In genomic region chr3:25527796-25528195, GRCh38 we compare ENCODE assay signal across 24 cellular contexts.
DNase-seq lines count a peak whose midpoint lies in the region; ATAC-seq and TF ChIP-seq lines count a peak whose summit lies in the region.
"Had no signal": no experiment of that assay in that cellular context is flagged by ENCODE, and none has a peak within 500 bp of the region (broad histone marks: within the 10 kb centered on the region; RNA-seq: fewer than 3 reads in every experiment).

No MANE protein-coding gene starts in this region.

- no peak for ATAC-seq in HG03108 (IDR thresholded peaks at IDR 0.05; ENCODE audit: unreplicated experiment)
- ATAC-seq: CD8-positive, alpha-beta T cell; naive thymus-derived CD8-positive, alpha-beta T cell; stimulated activated naive B cell treated with anti-CD40 and anti-IgM and Interleukin-4, amounts not matched to agents 10 μg/mL and 1 μg/mL and 100 μg/mL, for 72 hours had no signal

- H3K4me3 Mint-ChIP-seq in endodermal cell: no peak overlapping the region
- H3K4me3 Mint-ChIP-seq in mesothelial cell of epicardium: no peak overlapping the region
- H3K4me3 Mint-ChIP-seq in endothelial cell (ENCODE audit: unreplicated experiment): no peak overlapping the region
- H3K4me3 Mint-ChIP-seq in activated T-cell treated with anti-CD3 and anti-CD28 coated beads, Interleukin-2, amount 50 U/mL, for 24 hours: no peak overlapping the region
- H3K4me3 Mint-ChIP-seq: CD8-positive, alpha-beta T cell; dendritic cell treated with granulocyte-macrophage colony-stimulating factor and Interleukin-4, amounts not matched to agents 40 ng/mL and 50 ng/mL, for 4 days; naive thymus-derived CD8-positive, alpha-beta T cell; stimulated activated naive B cell treated with anti-CD40 and anti-IgM and Interleukin-4, amounts not matched to agents 10 μg/mL and 1 μg/mL and 100 μg/mL, for 72 hours had no signal

- peaks cover 40% of the 10 kb centered on the region for H3K36me3 ChIP-seq in endodermal cell (ENCODE audit: control insufficient read depth, insufficient read depth, low read length)

- no peaks in the 10 kb centered on the region for H3K27me3 Mint-ChIP-seq in endodermal cell (ENCODE audit: insufficient read depth)
- H3K27me3 Mint-ChIP-seq in mesothelial cell of epicardium (ENCODE audit: low read depth): no peaks in the 10 kb centered on the region
- peaks cover 2% of the 10 kb centered on the region for H3K27me3 Mint-ChIP-seq in endothelial cell (ENCODE audit: unreplicated experiment)
- peaks cover 4% of the 10 kb centered on the region for H3K27me3 Mint-ChIP-seq in activated T-cell treated with anti-CD3 and anti-CD28 coated beads, Interleukin-2, amount 50 U/mL, for 24 hours
- H3K27me3 Mint-ChIP-seq: dendritic cell treated with granulocyte-macrophage colony-stimulating factor and Interleukin-4, amounts not matched to agents 40 ng/mL and 50 ng/mL, for 4 days had no signal

- H3K9ac ChIP-seq in endodermal cell (ENCODE audit: extremely low read depth, low read length, poor library complexity, severe bottlenecking): no peak overlapping the region

- H3K4me3 ChIP-seq in endodermal cell (ENCODE audit: low read length): no peak overlapping the region
- H3K4me3 ChIP-seq: lung, PC-9, SK-N-MC had no signal

- TF ChIP-seq CTCF in endodermal cell (conservative IDR thresholded peaks at IDR 0.05): no peak
- no peak for TF ChIP-seq CTCF in mesothelial cell of epicardium (IDR thresholded peaks at IDR 0.05; ENCODE audit: unreplicated experiment)
- TF ChIP-seq CTCF in endothelial cell (IDR thresholded peaks at IDR 0.05; ENCODE audit: unreplicated experiment): no peak

- H3K27me3 ChIP-seq in endodermal cell (ENCODE audit: control insufficient read depth, insufficient read depth, low read length, poor library complexity, severe bottlenecking): no peaks in the 10 kb centered on the region

- WGBS in endodermal cell (ENCODE audit: insufficient coverage in 1 of 2, insufficient read length in 1 of 2), 2 experiments: 76 to 77% methylated on average over 3 to 4 of the region's 4 CpGs

- H3K4me1 Mint-ChIP-seq in endodermal cell: peaks cover 29% of the 10 kb centered on the region
- H3K4me1 Mint-ChIP-seq in mesothelial cell of epicardium: peaks cover 38% of the 10 kb centered on the region
- H3K4me1 Mint-ChIP-seq in endothelial cell (ENCODE audit: unreplicated experiment): peaks cover 3% of the 10 kb centered on the region
- H3K4me1 Mint-ChIP-seq in activated T-cell treated with anti-CD3 and anti-CD28 coated beads, Interleukin-2, amount 50 U/mL, for 24 hours (ENCODE audit: low read depth): no peaks in the 10 kb centered on the region
- H3K4me1 Mint-ChIP-seq: stimulated activated naive B cell treated with anti-CD40 and anti-IgM and Interleukin-4, amounts not matched to agents 10 μg/mL and 1 μg/mL and 100 μg/mL, for 72 hours had no signal

- H3K9me3 ChIP-seq in endodermal cell (ENCODE audit: control insufficient read depth, low read length): peaks cover 45% of the 10 kb centered on the region

- H3K9me3 Mint-ChIP-seq in endodermal cell (peaks cover 32% of the 10 kb centered on the region), mesothelial cell of epicardium (peaks cover 16% of the 10 kb centered on the region), endothelial cell (ENCODE audit: unreplicated experiment) (no peaks in the 10 kb centered on the region)
- peaks cover 6% of the 10 kb centered on the region for H3K9me3 Mint-ChIP-seq in activated T-cell treated with anti-CD3 and anti-CD28 coated beads, Interleukin-2, amount 50 U/mL, for 24 hours
- H3K9me3 Mint-ChIP-seq: dendritic cell treated with granulocyte-macrophage colony-stimulating factor and Interleukin-4, amounts not matched to agents 40 ng/mL and 50 ng/mL, for 4 days had no signal

- peaks cover 40% of the 10 kb centered on the region for H3K36me3 Mint-ChIP-seq in endodermal cell (ENCODE audit: low read depth)
- H3K36me3 Mint-ChIP-seq in mesothelial cell of epicardium: peaks cover 55% of the 10 kb centered on the region
- H3K36me3 Mint-ChIP-seq in endothelial cell (ENCODE audit: low read depth, unreplicated experiment): no peaks in the 10 kb centered on the region
- H3K36me3 Mint-ChIP-seq in activated T-cell treated with anti-CD3 and anti-CD28 coated beads, Interleukin-2, amount 50 U/mL, for 24 hours (ENCODE audit: low read depth): no peaks in the 10 kb centered on the region
- H3K36me3 Mint-ChIP-seq: CD8-positive, alpha-beta T cell; stimulated activated naive B cell treated with anti-CD40 and anti-IgM and Interleukin-4, amounts not matched to agents 10 μg/mL and 1 μg/mL and 100 μg/mL, for 72 hours had no signal

- peaks cover 4% of the 10 kb centered on the region for H3K4me1 ChIP-seq in endodermal cell (ENCODE audit: control insufficient read depth, insufficient read depth, low read length)

- DNase-seq in AG08395 (ENCODE audit: low spot score): peak; percentile 40
- DNase-seq in NCI-H446 treated with DMSO at 0.1 percent for 48 hours (lab: John Stamatoyannopoulos, UW): peak; percentile 93
- DNase-seq in endodermal cell: no peak
- no peak for DNase-seq in mesothelial cell of epicardium (ENCODE audit: low spot score in 2 of 2, unreplicated experiment in 2 of 2)
- no peak for DNase-seq in endothelial cell (ENCODE audit: low spot score)
- no peak for DNase-seq in NCI-H524 treated with DMSO at 0.1 percent for 48 hours (lab: John Stamatoyannopoulos, UW)
- no peak for DNase-seq in activated T-cell treated with anti-CD3 and anti-CD28 coated beads, Interleukin-2, amount 50 U/mL, for 24 hours
- DNase-seq: ACHN; activated CD4-positive, CD25-positive, alpha-beta regulatory T cell treated with anti-CD3 and anti-CD28 coated beads, Interleukin-2, amount 50 U/mL, for 72 hours; CD8-positive, alpha-beta T cell; DND-41; naive thymus-derived CD8-positive, alpha-beta T cell; NCI-H1105; NCI-H748 treated with DMSO at 0.1 percent for 48 hours; PC-9; stimulated activated naive B cell treated with anti-CD40 and anti-IgM and Interleukin-4, amounts not matched to agents 10 μg/mL and 1 μg/mL and 100 μg/mL, for 72 hours; T1000; trophoblast cell had no signal

- H3K27ac Mint-ChIP-seq in endodermal cell (peak overlapping the region; percentile 5), mesothelial cell of epicardium (peak overlapping the region; percentile 7), endothelial cell (ENCODE audit: unreplicated experiment) (no peak overlapping the region)
- no peak overlapping the region for H3K27ac Mint-ChIP-seq in activated T-cell treated with anti-CD3 and anti-CD28 coated beads, Interleukin-2, amount 50 U/mL, for 24 hours
- H3K27ac Mint-ChIP-seq: activated T-helper 2 cell treated with anti-CD3 and anti-CD28 coated beads, Interferon-gamma antibody, Interleukin-2, Interleukin-4, amounts not matched to agents 10 μg/mL and 5 μg/mL and 100 μg/mL, durations not matched to agents 14 hours and 24 hours and 36 hours; CD8-positive, alpha-beta T cell; dendritic cell treated with granulocyte-macrophage colony-stimulating factor and Interleukin-4, amounts not matched to agents 40 ng/mL and 50 ng/mL, for 4 days; naive thymus-derived CD8-positive, alpha-beta T cell; stimulated activated naive B cell treated with anti-CD40 and anti-IgM and Interleukin-4, amounts not matched to agents 10 μg/mL and 1 μg/mL and 100 μg/mL, for 72 hours had no signal

- no peak overlapping the region for H3K27ac ChIP-seq in endodermal cell (ENCODE audit: low read depth, low read length)
- H3K27ac ChIP-seq: epithelial cell of prostate, PC-9, SK-N-MC had no signal

Comparison
In these comparisons a context has a peak if more than half of its experiments do, and no peak if none do; other contexts are left out.
1. DNase-seq: peak in AG08395 (single experiment) and NCI-H446 treated with DMSO at 0.1 percent for 48 hours (single experiment); none in endodermal cell (single experiment), mesothelial cell of epicardium (0 of 2), endothelial cell (single experiment), NCI-H524 treated with DMSO at 0.1 percent for 48 hours (single experiment) and activated T-cell treated with anti-CD3 and anti-CD28 coated beads, Interleukin-2, amount 50 U/mL, for 24 hours (single experiment).
2. H3K27ac Mint-ChIP-seq: peak in endodermal cell (single experiment) and mesothelial cell of epicardium (single experiment); none in endothelial cell (single experiment) and activated T-cell treated with anti-CD3 and anti-CD28 coated beads, Interleukin-2, amount 50 U/mL, for 24 hours (single experiment).